Comparison of ENCODE assay signal across 7 cellular contexts in the genomic region with DNA sequence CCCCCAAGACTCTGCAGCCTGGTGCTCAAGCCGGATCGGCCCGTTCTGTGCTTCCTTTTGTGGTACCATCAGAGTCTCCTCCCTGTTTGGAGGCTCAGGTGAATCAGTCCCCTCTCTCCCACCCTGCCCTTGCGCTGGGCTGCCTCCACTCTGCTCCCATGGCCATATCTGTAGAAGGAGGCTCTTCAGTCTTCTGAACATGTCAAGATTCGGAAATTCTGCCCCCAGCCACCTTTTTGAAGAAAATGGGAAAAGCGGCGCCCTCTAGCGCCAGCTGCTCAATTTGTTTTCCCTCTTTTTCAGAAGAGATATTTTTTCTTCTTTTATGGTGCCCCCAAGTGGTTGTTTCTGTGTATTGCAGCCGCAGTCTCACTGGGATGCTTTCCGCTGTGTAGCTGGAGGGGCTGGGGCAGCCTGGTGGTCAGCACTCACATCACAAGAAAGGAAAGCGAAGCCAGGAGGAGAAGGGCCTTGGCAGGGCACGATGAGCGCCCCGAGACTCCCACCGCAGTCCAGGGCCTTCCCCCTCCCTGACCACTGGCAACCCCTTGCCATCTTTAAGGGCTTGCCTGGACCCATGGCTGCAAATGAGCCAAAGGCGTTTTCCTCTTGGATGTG. TPM values are rescaled to one million over a fixed set of nuclear protein-coding genes. Genes with fewer than 3 reads are reported as not detected.
DNase-seq lines count a peak whose midpoint lies in the region; ATAC-seq, FAIRE-seq and TF ChIP-seq lines count a peak whose summit lies in the region.

No MANE protein-coding gene starts in this region.

- peaks cover 0 to 2% of the 10 kb centered on the region in 2 donors for H3K4me1 ChIP-seq in neuronal stem cell (ENCODE audit: control insufficient read depth in 2 of 2, insufficient read depth in 1 of 2, low read depth in 1 of 2, low read length in 2 of 2)

- TF ChIP-seq POLR2A in GM12891 (IDR thresholded peaks at IDR 0.05; ENCODE audit: low read depth, low read length), result no peak

- H2AFZ ChIP-seq in neuronal stem cell (ENCODE audit: low read length), result peak overlapping the region; percentile 20

- peaks cover 36% of the 10 kb centered on the region for H3K27me3 Mint-ChIP-seq in activated T-cell treated with anti-CD3 and anti-CD28 coated beads, Interleukin-2, amount 50 U/mL, for 72 hours (ENCODE audit: low read depth)

- H3K4me3 Mint-ChIP-seq in activated T-cell treated with anti-CD3 and anti-CD28 coated beads, Interleukin-2, amount 50 U/mL, for 72 hours, result peak overlapping the region; percentile 68 to 80

- no peak overlapping the region for H3K9ac ChIP-seq in neuronal stem cell (ENCODE audit: low read depth, low read length, poor library complexity)

- H3K79me1 ChIP-seq in neuronal stem cell (ENCODE audit: low read depth, low read length), result no peaks in the 10 kb centered on the region

- no peak overlapping the region for H2BK120ac ChIP-seq in neuronal stem cell (ENCODE audit: low read depth, low read length)

- no peak overlapping the region for H4K91ac ChIP-seq in neuronal stem cell (ENCODE audit: low read depth, low read length, poor library complexity)

- peak overlapping the region; percentile 10 for H2AK5ac ChIP-seq in neuronal stem cell (ENCODE audit: low read depth, low read length)

- peak; percentile 87 for TF ChIP-seq CTCF in fibroblast of the aortic adventitia (IDR thresholded peaks at IDR 0.05; ENCODE audit: insufficient read depth, low read length)

- H3K4me1 Mint-ChIP-seq in activated T-cell treated with anti-CD3 and anti-CD28 coated beads, Interleukin-2, amount 50 U/mL, for 72 hours (ENCODE audit: low read depth), result peaks cover 22% of the 10 kb centered on the region

- H3K23ac ChIP-seq in neuronal stem cell (ENCODE audit: low read depth, low read length, poor library complexity), result no peak overlapping the region

- no peaks in the 10 kb centered on the region for H3K9me3 ChIP-seq in neuronal stem cell (replicated peaks in 1 of 2; ENCODE audit: control insufficient read depth in 2 of 2, insufficient read depth in 1 of 2, low read depth in 1 of 2, low read length in 2 of 2)

- no peaks in the 10 kb centered on the region for H3K9me3 Mint-ChIP-seq in activated T-cell treated with anti-CD3 and anti-CD28 coated beads, Interleukin-2, amount 50 U/mL, for 72 hours

- H3K4me2 ChIP-seq in neuronal stem cell (ENCODE audit: insufficient read depth, low read length, poor library complexity, severe bottlenecking), result no peak overlapping the region

- H3K36me3 ChIP-seq in neuronal stem cell (replicated peaks in 1 of 2; ENCODE audit: control insufficient read depth in 2 of 2, insufficient read depth in 2 of 2, low read length in 2 of 2), result no peaks in the 10 kb centered on the region

- H3K4me3 ChIP-seq in fibroblast of the aortic adventitia (ENCODE audit: low read depth, low read length) (no peak overlapping the region), neuronal stem cell (ENCODE audit: low read length in 2 of 2) (no peak overlapping the region)

- H3K36me3 Mint-ChIP-seq in activated T-cell treated with anti-CD3 and anti-CD28 coated beads, Interleukin-2, amount 50 U/mL, for 72 hours (ENCODE audit: insufficient read depth in 2 of 2), result no peaks in the 10 kb centered on the region

- no CpG with 5 or more reads among the region's 16 CpGs for WGBS in neuronal stem cell (ENCODE audit: extremely low coverage in 2 of 2, insufficient read length in 2 of 2, insufficient replicate concordance in 1 of 2), 2 donors

- FAIRE-seq in GM12891 (lab: Jason Lieb, UNC) (peak; percentile 61), RCC 7860 (lab: Jason Lieb, UNC) (peak; percentile 55)

- H3K4ac ChIP-seq in neuronal stem cell (ENCODE audit: low read length), result no peak overlapping the region

- peak; percentile 63 to 71 for ATAC-seq in activated T-cell treated with anti-CD3 and anti-CD28 coated beads, Interleukin-2, amount 50 U/mL, for 72 hours (replicated peaks in 1 of 2)

- H3K27me3 ChIP-seq in neuronal stem cell (ENCODE audit: control insufficient read depth in 3 of 3, insufficient read depth in 3 of 3, low read depth in 1 of 3, low read length in 3 of 3), result no peaks in the 10 kb centered on the region

- peak overlapping the region; percentile 92 for H4K8ac ChIP-seq in neuronal stem cell (ENCODE audit: low read depth, low read length)

- DNase-seq in GM12891 (ENCODE audit: insufficient read length, low spot score) (peak; percentile 41), Kasumi-1 (lab: John Stamatoyannopoulos, UW) (peak; percentile 73 to 77), RCC 7860 (ENCODE audit: low spot score) (peak; percentile 50), fibroblast of the aortic adventitia (ENCODE audit: low read depth) (peak; percentile 74), neuronal stem cell (ENCODE audit: low spot score) (peak; percentile 89), substantia nigra (lab: John Stamatoyannopoulos, UW) (peak in 43 of 49 donors; percentile 9 to 79 (median 55))
- peak; percentile 76 to 82 for DNase-seq in activated T-cell treated with anti-CD3 and anti-CD28 coated beads, Interleukin-2, amount 50 U/mL, for 72 hours

- H3K27ac ChIP-seq in neuronal stem cell (replicated peaks; ENCODE audit: low read length), result no peak overlapping the region
- H3K27ac ChIP-seq in substantia nigra (ENCODE audit: low read depth, low read length, poor library complexity, severe bottlenecking), result no peak overlapping the region

- peak overlapping the region; percentile 69 for H3K27ac Mint-ChIP-seq in activated T-cell treated with anti-CD3 and anti-CD28 coated beads, Interleukin-2, amount 50 U/mL, for 72 hours

- peak overlapping the region; percentile 79 for H3K18ac ChIP-seq in neuronal stem cell (ENCODE audit: low read length)

- no peak overlapping the region for H2BK12ac ChIP-seq in neuronal stem cell (ENCODE audit: low read length)

- H2BK5ac ChIP-seq in neuronal stem cell (ENCODE audit: low read length), result no peak overlapping the region

- H3K14ac ChIP-seq in neuronal stem cell (ENCODE audit: low read length), result no peak overlapping the region

- no peak overlapping the region for H2BK15ac ChIP-seq in neuronal stem cell (ENCODE audit: low read length)

TF ChIP-seq in GM12891, 5 proteins besides CTCF, POLR2A, EP300 and RAD21:
- TF ChIP-seq TAF1 (IDR thresholded peaks at IDR 0.05; ENCODE audit: low read depth, low read length) (no peak), SPI1 (IDR thresholded peaks at IDR 0.05; ENCODE audit: low read depth, low read length) (no peak), POLR2AphosphoS5 (IDR thresholded peaks at IDR 0.05; ENCODE audit: low read depth, low read length) (no peak), PAX5 (IDR thresholded peaks at IDR 0.05; ENCODE audit: insufficient read depth, low read length, severe bottlenecking) (no peak), POU2F2 (IDR thresholded peaks at IDR 0.05; ENCODE audit: low read depth, low read length) (no peak)

RNA-seq across cellular contexts. Expression of a gene that starts 58.4 kb away (rescaled TPM):
- 14.1 TPM for polyA plus RNA-seq in GM12891 (2012; ENCODE audit: low read depth, missing spikeins)
- under 1 TPM in 1 of 2 donors, not detected in 1; 0.02 TPM for total RNA-seq in activated T-cell treated with anti-CD3 and anti-CD28 coated beads, Interleukin-2, amount 50 U/mL, for 72 hours
- total RNA-seq in fibroblast of the aortic adventitia (ENCODE audit: low replicate concordance), result not detected in 2 replicates
- 0.61 TPM for polyA plus RNA-seq in neuronal stem cell (2013, experiment 1 of 2)
- polyA plus RNA-seq in neuronal stem cell (2013, experiment 2 of 2), result 0.40 TPM
